ENCODE assay signal across 10 cellular contexts in the genomic region with DNA sequence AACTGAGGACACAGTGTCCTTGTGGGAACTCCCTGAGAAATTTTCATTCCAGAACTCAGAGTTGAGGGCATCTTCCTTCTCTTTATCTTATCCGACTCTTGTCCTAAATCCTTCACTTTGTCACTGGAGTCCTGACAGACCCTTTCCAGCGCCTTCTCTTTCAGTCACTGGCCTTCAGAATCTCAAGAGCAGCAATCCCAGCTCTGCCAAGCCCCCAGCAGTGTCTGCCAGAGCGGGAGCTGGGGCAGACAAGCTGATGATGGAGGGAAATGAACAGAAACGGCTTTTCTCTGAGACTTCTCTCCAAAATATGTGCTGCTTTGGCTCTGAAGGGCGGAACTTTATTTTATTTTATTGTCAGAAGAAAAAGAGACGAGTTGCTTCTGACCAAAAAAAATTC. TPM values are rescaled to one million over a fixed set of nuclear protein-coding genes. Genes with fewer than 3 reads are reported as not detected.
"Had no signal": no experiment of that assay in that cellular context is flagged by ENCODE, and none has a peak within 500 bp of the region (broad histone marks: within the 10 kb centered on the region; RNA-seq: fewer than 3 reads in every experiment).

No MANE protein-coding gene starts in this region.

- DNase-seq: GM23248, GOT3, H7, HFFc6, IMR-90 had no signal

- H3K4me1 ChIP-seq: HAP-1 had no signal

- H3K9me3 ChIP-seq: HAP-1 had no signal

- H3K4me3 Mint-ChIP-seq: HFFc6 had no signal

- H3K27ac ChIP-seq: GM23248 had no signal

- H3K4me3 ChIP-seq: GM23248, HAP-1, K562 had no signal

- H3K9me3 Mint-ChIP-seq: HFFc6 had no signal

- ATAC-seq: HCT116, K562 had no signal

- H3K27ac Mint-ChIP-seq: HFFc6 had no signal

RNA-seq across cellular contexts. Expression of gene MRAP, which starts 52.1 kb away (rescaled TPM):
- total RNA-seq: GM23248, H4, H7, HFFc6, HT-29, IMR-90, K562 had no signal
- polyA plus RNA-seq: GM23248, IMR-90 had no signal
